ENCODE assay signal across 19 cellular contexts in the genomic region with DNA sequence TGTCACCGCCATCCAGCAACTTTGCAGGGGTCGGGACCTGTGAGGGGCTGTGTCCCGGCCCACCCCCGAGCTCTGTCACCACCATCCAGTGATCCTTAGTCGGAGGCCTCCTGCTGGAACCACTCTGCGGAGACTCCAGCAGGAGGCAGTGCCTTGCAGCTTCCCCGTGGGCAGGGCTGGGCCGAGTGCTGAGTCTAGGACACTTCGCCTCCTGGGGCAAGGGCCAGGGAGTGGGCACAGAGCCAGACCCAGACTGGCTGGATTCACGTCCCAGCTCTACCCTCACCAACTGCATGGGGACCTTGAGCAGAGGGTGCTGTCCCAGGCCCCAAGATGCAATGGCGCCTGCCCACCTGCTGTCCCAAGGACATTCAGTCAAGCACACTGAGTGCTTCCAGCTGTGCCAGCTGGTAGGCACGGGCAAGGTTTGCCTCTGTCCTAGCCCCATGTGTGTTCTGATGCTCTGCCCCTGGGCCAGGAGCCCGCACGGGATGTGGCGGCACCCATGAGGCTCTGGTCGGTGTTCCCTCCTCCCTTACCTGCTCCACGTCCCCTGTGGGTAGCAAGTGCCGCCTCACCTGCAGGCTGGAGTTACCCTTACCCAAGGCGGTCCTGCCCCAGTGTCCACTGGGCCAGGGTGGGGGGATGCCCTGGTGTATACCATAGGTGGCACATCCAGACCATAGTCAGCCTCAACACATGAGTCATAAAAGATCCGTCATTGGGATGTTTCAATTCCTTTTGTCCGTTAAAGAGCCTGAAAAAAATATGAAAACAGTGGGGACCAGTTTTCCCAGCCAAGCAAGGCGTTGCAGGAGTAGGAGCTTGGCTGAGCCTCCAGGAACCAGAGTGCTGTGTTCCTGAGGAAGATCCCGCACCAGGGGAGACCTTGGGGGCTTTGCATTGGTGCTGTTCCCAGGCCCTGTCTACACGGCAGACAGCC. TPM values are rescaled to one million over a fixed set of nuclear protein-coding genes. Genes with fewer than 3 reads are reported as not detected.
DNase-seq lines count a peak whose midpoint lies in the region; ATAC-seq and TF ChIP-seq lines count a peak whose summit lies in the region.
"Had no signal": no experiment of that assay in that cellular context is flagged by ENCODE, and none has a peak within 500 bp of the region (broad histone marks: within the 10 kb centered on the region; RNA-seq: fewer than 3 reads in every experiment).

No MANE protein-coding gene starts in this region.

- H3K4me3 Mint-ChIP-seq in H9 = no peak overlapping the region
- no peak overlapping the region for H3K4me3 Mint-ChIP-seq in osteocyte (ENCODE audit: unreplicated experiment)
- H3K4me3 Mint-ChIP-seq: activated CD4-positive, alpha-beta T cell treated with anti-CD3 and anti-CD28 coated beads, Interleukin-2, amount 10 ng/mL, durations not matched to agents 24 days and 14 days; activated naive CD8-positive, alpha-beta T cell had no signal

- H3K56ac ChIP-seq in H9 (ENCODE audit: insufficient read length, low read depth, low read length) = no peak overlapping the region

- H3K4me1 Mint-ChIP-seq in H9 (peaks cover 15 to 35% of the 10 kb centered on the region in 2 experiments), osteocyte (ENCODE audit: unreplicated experiment) (peaks cover 41% of the 10 kb centered on the region)

- H4K5ac ChIP-seq in H9 (ENCODE audit: insufficient read length, low read depth, low read length) = no peak overlapping the region

- H2BK120ac ChIP-seq in H9 (ENCODE audit: low read depth, low read length, poor library complexity, severe bottlenecking) = no peak overlapping the region

- no peak overlapping the region for H3T11ph ChIP-seq in H9 (ENCODE audit: low read length)

- no peaks in the 10 kb centered on the region; the same call in 1 of the 2 replicates for H3K27me3 Mint-ChIP-seq in H9 (ENCODE audit: low read depth)
- no peaks in the 10 kb centered on the region for H3K27me3 Mint-ChIP-seq in osteocyte (ENCODE audit: unreplicated experiment)
- H3K27me3 Mint-ChIP-seq: activated CD4-positive, alpha-beta T cell treated with anti-CD3 and anti-CD28 coated beads, Interleukin-2, amount 10 ng/mL, durations not matched to agents 24 days and 14 days; activated naive CD8-positive, alpha-beta T cell had no signal

- H3K27ac ChIP-seq in H9 (ENCODE audit: insufficient read length, low read depth, low read length) (no peak overlapping the region), brain microvascular endothelial cell (no peak overlapping the region), SK-N-SH (ENCODE audit: low read depth in 2 of 2, low read length in 1 of 2) (no peak overlapping the region)
- H3K27ac ChIP-seq: upper lobe of left lung had no signal

- H3K27me3 ChIP-seq in H9 (ENCODE audit: insufficient read depth, low read length) (no peaks in the 10 kb centered on the region), brain microvascular endothelial cell (replicated peaks) (no peaks in the 10 kb centered on the region), SK-N-SH (ENCODE audit: insufficient read depth) (no peaks in the 10 kb centered on the region)
- H3K27me3 ChIP-seq: upper lobe of left lung had no signal

- H2AK5ac ChIP-seq in H9 (ENCODE audit: insufficient read length, low read length) = no peak overlapping the region

- H3K4me3 ChIP-seq in brain microvascular endothelial cell (ENCODE audit: low read depth, low read length) = no peak overlapping the region
- no peak overlapping the region for H3K4me3 ChIP-seq in SK-N-SH (ENCODE audit: low read depth in 2 of 2, low read length in 1 of 2)
- H3K4me3 ChIP-seq: upper lobe of left lung had no signal

- H3K9me3 ChIP-seq in H9 (ENCODE audit: control insufficient read depth, low read depth, low read length) = no peaks in the 10 kb centered on the region
- no peaks in the 10 kb centered on the region for H3K9me3 ChIP-seq in SK-N-SH
- H3K9me3 ChIP-seq: upper lobe of left lung had no signal

- H3K79me1 ChIP-seq in H9 (ENCODE audit: insufficient read depth, low read depth, low read length, poor library complexity, severe bottlenecking) = no peaks in the 10 kb centered on the region

- H3K9me2 ChIP-seq in SK-N-SH = no peaks in the 10 kb centered on the region

- no peak overlapping the region for H3K14ac ChIP-seq in H9 (ENCODE audit: insufficient read depth, low read length)

- H4K20me1 ChIP-seq in H9 (ENCODE audit: control insufficient read depth, insufficient read depth, insufficient read length) (no peaks in the 10 kb centered on the region), SK-N-SH (ENCODE audit: insufficient read depth) (peaks cover 98% of the 10 kb centered on the region)

- peaks cover 3% of the 10 kb centered on the region; the same call in 1 of the 2 replicates for H3K79me2 ChIP-seq in H9 (ENCODE audit: insufficient read depth, low read length)
- H3K79me2 ChIP-seq in SK-N-SH (ENCODE audit: insufficient read depth) = peaks cover 100% of the 10 kb centered on the region

- no peak overlapping the region for H4K91ac ChIP-seq in H9 (ENCODE audit: insufficient read length, low read depth, low read length)

- no peak for TF ChIP-seq CTCF in H9 (conservative IDR thresholded peaks at IDR 0.05)
- peak; percentile 28 for TF ChIP-seq CTCF in brain microvascular endothelial cell (IDR thresholded peaks at IDR 0.05; ENCODE audit: low read depth, low read length, missing control alignments)
- TF ChIP-seq CTCF in osteocyte (IDR thresholded peaks at IDR 0.05) = peak; percentile 8
- TF ChIP-seq CTCF in SK-N-SH (IDR thresholded peaks at IDR 0.05) = no peak

- DNase-seq in H9 (no peak), brain microvascular endothelial cell (no peak), osteocyte (ENCODE audit: extremely low spot score, unreplicated experiment) (no peak), ecto neural progenitor cell (ENCODE audit: low spot score) (no peak), SK-N-SH (no peak)
- DNase-seq: activated CD4-positive, alpha-beta T cell treated with anti-CD3 and anti-CD28 coated beads, Interleukin-2, amount 10 ng/mL, durations not matched to agents 24 days and 14 days; activated T-cell treated with anti-CD3 and anti-CD28 coated beads for 4 hours; mesendoderm; NCI-H146; NCI-H226; stimulated activated CD4-positive, alpha-beta T cell treated with anti-CD3 and anti-CD28 coated beads, Interleukin-4, amount 100 ng/mL, for 24 hours had no signal

- H3K9ac ChIP-seq in H9 (ENCODE audit: extremely low read depth, insufficient read length, low read length) (no peak overlapping the region), SK-N-SH (no peak overlapping the region)

- H2BK5ac ChIP-seq in H9 (ENCODE audit: insufficient read length, low read length) = no peak overlapping the region

- no peak overlapping the region for H3K4ac ChIP-seq in H9 (ENCODE audit: low read depth, low read length)

- H3K27ac Mint-ChIP-seq in H9 = peak overlapping the region in 2 of 3 experiments; percentile 36 to 57; a peak in 1 of 7 replicates
- peak overlapping the region; percentile 38 for H3K27ac Mint-ChIP-seq in osteocyte (ENCODE audit: unreplicated experiment)
- H3K27ac Mint-ChIP-seq: activated CD4-positive, alpha-beta T cell treated with anti-CD3 and anti-CD28 coated beads, Interleukin-2, amount 10 ng/mL, durations not matched to agents 24 days and 14 days; activated naive CD8-positive, alpha-beta T cell had no signal

- H3K4me2 ChIP-seq in H9 (ENCODE audit: insufficient read depth, insufficient read length, low read length) (no peak overlapping the region), SK-N-SH (no peak overlapping the region)

- H3K36me3 Mint-ChIP-seq in H9 (ENCODE audit: insufficient read depth in 1 of 3, low read depth in 3 of 3) = peaks cover 7 to 31% (median 17%) of the 10 kb centered on the region in 3 experiments; a peak in 6 of 7 replicates
- H3K36me3 Mint-ChIP-seq in osteocyte (ENCODE audit: unreplicated experiment) = peaks cover 8% of the 10 kb centered on the region

- no peak overlapping the region for H2BK20ac ChIP-seq in H9 (ENCODE audit: low read depth, low read length, poor library complexity, severe bottlenecking)

- POLR2A ChIA-PET in SK-N-SH (lab: Yijun Ruan, JAX) = no interaction called here

- CTCF ChIA-PET in SK-N-SH (lab: Yijun Ruan, JAX) = interaction anchor here (0.6 to 0.9 kb wide), 3 partner anchors 9 to 31 kb away, joined by 3 read pairs; no protein-coding TSS in a partner anchor

- in situ Hi-C loops in brain microvascular endothelial cell (cut with HindIII; ENCODE audit: low pct_ligation_motif_present, low sequenced_read_pairs) = no loop called here

- H3K23me2 ChIP-seq in H9 (ENCODE audit: insufficient read length, low read depth, low read length, poor library complexity, severe bottlenecking) = no peaks in the 10 kb centered on the region

- no peak overlapping the region for H4K8ac ChIP-seq in H9 (replicated peaks; ENCODE audit: insufficient read length, low read depth, low read length)

- no peak overlapping the region for H2AFZ ChIP-seq in H9 (ENCODE audit: low read length)
- H2AFZ ChIP-seq in SK-N-SH (ENCODE audit: low read depth) = no peak overlapping the region

- H2BK15ac ChIP-seq in H9 (ENCODE audit: low read depth, low read length) = no peak overlapping the region

- H3K18ac ChIP-seq in H9 (ENCODE audit: insufficient read length, low read depth, low read length) = no peak overlapping the region

- H3K4me1 ChIP-seq in H9 (ENCODE audit: insufficient read depth, low read length) = peaks cover 1% of the 10 kb centered on the region; the same call in 1 of the 2 replicates
- peaks cover 7% of the 10 kb centered on the region in 2 experiments; a peak in 2 of 4 replicates for H3K4me1 ChIP-seq in SK-N-SH (ENCODE audit: control insufficient read depth in 1 of 2, insufficient read depth in 2 of 2, low read depth in 1 of 2, low read length in 1 of 2)

- H2BK12ac ChIP-seq in H9 (ENCODE audit: insufficient read length, low read depth, low read length) = no peak overlapping the region

- H3F3A ChIP-seq in SK-N-SH (replicated peaks; ENCODE audit: insufficient read depth) = peaks cover 11% of the 10 kb centered on the region

- H3K9me3 Mint-ChIP-seq in H9 (no peaks in the 10 kb centered on the region), osteocyte (ENCODE audit: unreplicated experiment) (no peaks in the 10 kb centered on the region)
- H3K9me3 Mint-ChIP-seq: activated CD4-positive, alpha-beta T cell treated with anti-CD3 and anti-CD28 coated beads, Interleukin-2, amount 10 ng/mL, durations not matched to agents 24 days and 14 days had no signal

- TF ChIP-seq RAD21 in SK-N-SH (IDR thresholded peaks at IDR 0.05; ENCODE audit: low read length) = no peak

- TF ChIP-seq EP300 in SK-N-SH (IDR thresholded peaks at IDR 0.05; ENCODE audit: borderline replicate concordance in 1 of 2, low read depth in 1 of 2, low read length in 1 of 2) = no peak

- ATAC-seq in HG03469 (IDR thresholded peaks at IDR 0.05; ENCODE audit: unreplicated experiment) = no peak

- no peak overlapping the region for H3K23ac ChIP-seq in H9 (ENCODE audit: insufficient read length, low read depth, low read length)

- no CpG with 5 or more reads among the region's 24 CpGs for WGBS in H9 (ENCODE audit: extremely low coverage, insufficient read length, low lambda C conversion rate)
- 92% methylated on average over 9 of the region's 24 CpGs for WGBS in SK-N-SH (ENCODE audit: low lambda C conversion rate)

- peaks cover 14% of the 10 kb centered on the region for H3K36me3 ChIP-seq in brain microvascular endothelial cell (replicated peaks)
- H3K36me3 ChIP-seq in SK-N-SH (replicated peaks in 1 of 2; ENCODE audit: control insufficient read depth in 1 of 2, insufficient read depth in 2 of 2, low read length in 1 of 2) = peaks cover 0 to 7% of the 10 kb centered on the region in 2 experiments

RNA-seq across cellular contexts. Expression of gene FZR1, which starts 7.4 kb away (rescaled TPM):
- total RNA-seq in H9 (2021) (46.0 and 51.4 TPM in 2 replicates), osteocyte (45.3 and 49.5 TPM in 2 replicates)
- polyA plus RNA-seq in SK-N-SH (2012; rRNA removed) = 27.1 and 36.3 TPM in 2 replicates
- polyA plus RNA-seq in SK-N-SH (2012; cell fraction: cytosol; rRNA removed) = 10.7 and 16.5 TPM in 2 replicates
- 74.3 and 97.6 TPM in 2 replicates for polyA plus RNA-seq in SK-N-SH (2012; cell fraction: nucleus; rRNA removed)

RNA-seq across cellular contexts. Expression of gene DOHH, which starts 13.0 kb away (rescaled TPM):
- total RNA-seq in H9 (2021) = 16.5 and 18.1 TPM in 2 replicates
- 10.0 and 10.8 TPM in 2 replicates for total RNA-seq in osteocyte
- 14.3 and 14.5 TPM in 2 replicates for polyA plus RNA-seq in SK-N-SH (2012; rRNA removed)
- polyA plus RNA-seq in SK-N-SH (2012; cell fraction: cytosol; rRNA removed) = 10.3 and 13.3 TPM in 2 replicates
- polyA plus RNA-seq in SK-N-SH (2012; cell fraction: nucleus; rRNA removed) = 14.5 and 22.6 TPM in 2 replicates

RNA-seq across cellular contexts. Expression of gene TEKTIP1, which starts 25.5 kb away (rescaled TPM):
- total RNA-seq in H9 (2021) (1.2 and 1.3 TPM in 2 replicates), osteocyte (0.73 and 0.97 TPM in 2 replicates)
- 0.12 TPM in 1 of 2 replicates, not detected in the other for polyA plus RNA-seq in SK-N-SH (2012; rRNA removed)
- not detected in 2 replicates for polyA plus RNA-seq in SK-N-SH (2012; cell fraction: cytosol; rRNA removed)
- polyA plus RNA-seq in SK-N-SH (2012; cell fraction: nucleus; rRNA removed) = 0.14 and 0.34 TPM in 2 replicates
- total RNA-seq: LHCN-M2, SK-MEL-5 had no signal
- polyA plus RNA-seq: endothelial cell of umbilical vein, neural cell had no signal

RNA-seq across cellular contexts. Expression of gene SMIM44, which starts 30.2 kb away (rescaled TPM):
- total RNA-seq in H9 (2021) (not detected in 2 replicates), osteocyte (not detected in 2 replicates)
- not detected in 2 replicates for polyA plus RNA-seq in SK-N-SH (2012; rRNA removed)
- not detected in 2 replicates for polyA plus RNA-seq in SK-N-SH (2012; cell fraction: cytosol; rRNA removed)
- not detected in 2 replicates for polyA plus RNA-seq in SK-N-SH (2012; cell fraction: nucleus; rRNA removed)
- total RNA-seq: activated CD4-positive, alpha-beta T cell treated with anti-CD3 and anti-CD28 coated beads, Interleukin-2, amount 10 ng/mL, durations not matched to agents 24 days and 14 days; endothelial cell of umbilical vein; frontal cortex; LHCN-M2; SK-MEL-5; upper lobe of left lung had no signal
- polyA plus RNA-seq: endothelial cell of umbilical vein, neural cell had no signal

RNA-seq across cellular contexts. Expression of gene SMIM24, which starts 33.1 kb away (rescaled TPM):
- total RNA-seq in H9 (2021) (1.3 and 1.9 TPM in 2 replicates), osteocyte (not detected in 2 replicates)
- polyA plus RNA-seq in SK-N-SH (2012; rRNA removed) = 0.12 TPM in 1 of 2 replicates, not detected in the other
- polyA plus RNA-seq in SK-N-SH (2012; cell fraction: cytosol; rRNA removed) = not detected in 2 replicates
- 0.18 TPM in 1 of 2 replicates, not detected in the other for polyA plus RNA-seq in SK-N-SH (2012; cell fraction: nucleus; rRNA removed)
- total RNA-seq: activated CD4-positive, alpha-beta T cell treated with anti-CD3 and anti-CD28 coated beads, Interleukin-2, amount 10 ng/mL, durations not matched to agents 24 days and 14 days; endothelial cell of umbilical vein; frontal cortex; SK-MEL-5 had no signal
- polyA plus RNA-seq: endothelial cell of umbilical vein, neural cell had no signal

Comparison
In these comparisons a context has a peak if more than half of its experiments do, and no peak if none do; other contexts are left out.
1. CTCF ChIP-seq: peak in brain microvascular endothelial cell (single experiment) and osteocyte (single experiment); none in H9 (single experiment) and SK-N-SH (single experiment).